11 cellular contexts compared by ENCODE assay signal in genomic region chr3:120432105-120432860, GRCh38. TPM values are rescaled to one million over a fixed set of nuclear protein-coding genes. Genes with fewer than 3 reads are reported as not detected.
DNase-seq lines count a peak whose midpoint lies in the region; ATAC-seq and TF ChIP-seq lines count a peak whose summit lies in the region.
"Had no signal": no experiment of that assay in that cellular context is flagged by ENCODE, and none has a peak within 500 bp of the region (broad histone marks: within the 10 kb centered on the region; RNA-seq: fewer than 3 reads in every experiment).

No MANE protein-coding gene starts in this region.

- H3K4ac ChIP-seq in neuronal stem cell (ENCODE audit: low read length) = no peak overlapping the region

- H3K4me2 ChIP-seq in neuronal stem cell (ENCODE audit: insufficient read depth, low read length, poor library complexity, severe bottlenecking) = no peak overlapping the region

- TF ChIP-seq EP300 in gastroesophageal sphincter (IDR thresholded peaks at IDR 0.05) = no peak

- no peak overlapping the region for H3K9ac ChIP-seq in neuronal stem cell (ENCODE audit: low read depth, low read length, poor library complexity)

- CTCF ChIA-PET in AG04450 (lab: Charles Lee) = interaction anchor here (0.6 to 2.8 kb wide), 6 partner anchors 8 to 135 kb away, joined by 3 to 24 read pairs (median 12); no protein-coding TSS in a partner anchor

- H2BK15ac ChIP-seq in neuronal stem cell (ENCODE audit: low read length) = no peak overlapping the region

- H3K23ac ChIP-seq in neuronal stem cell (ENCODE audit: low read depth, low read length, poor library complexity) = no peak overlapping the region

- no peak overlapping the region for H2AK5ac ChIP-seq in neuronal stem cell (ENCODE audit: low read depth, low read length)

- H3K79me1 ChIP-seq in neuronal stem cell (ENCODE audit: low read depth, low read length) = peaks cover 2% of the 10 kb centered on the region

- WGBS in gastroesophageal sphincter (ENCODE audit: low coverage in 1 of 2), 2 donors = 33 to 46% methylated on average over 4 of the region's 4 CpGs
- no CpG with 5 or more reads among the region's 4 CpGs for whole genome bisulfite sequencing in neuronal stem cell (ENCODE audit: extremely low coverage in 2 of 2, insufficient read length in 2 of 2, insufficient replicate concordance in 1 of 2), 2 donors
- 93 to 94% methylated on average over 4 of the region's 4 CpGs for WGBS in body of pancreas, 2 donors

- H2BK12ac ChIP-seq in neuronal stem cell (ENCODE audit: low read length) = no peak overlapping the region

- no peak for TF ChIP-seq CTCF in AG04450 (IDR thresholded peaks at IDR 0.05; ENCODE audit: low read depth, low read length)
- TF ChIP-seq CTCF in gastroesophageal sphincter (IDR thresholded peaks at IDR 0.05) = no peak
- no peak for TF ChIP-seq CTCF in body of pancreas (IDR thresholded peaks at IDR 0.05)

- H3K27ac ChIP-seq in AG04450 (ENCODE audit: low read depth, low read length) = peak overlapping the region; percentile 77
- peak overlapping the region; percentile 99 for H3K27ac ChIP-seq in SJSA1
- peak overlapping the region; percentile 70 to 91 (median 85) for H3K27ac ChIP-seq in gastroesophageal sphincter
- H3K27ac ChIP-seq in neuronal stem cell (replicated peaks; ENCODE audit: low read length) = peak overlapping the region; percentile 25
- no peak overlapping the region for H3K27ac ChIP-seq in body of pancreas
- H3K27ac ChIP-seq: RWPE1 had no signal

- H3K4me1 ChIP-seq in SJSA1 (replicated peaks) (peaks cover 98% of the 10 kb centered on the region), gastroesophageal sphincter (peaks cover 59 to 100% (median 78%) of the 10 kb centered on the region in 3 donors), neuronal stem cell (ENCODE audit: control insufficient read depth in 2 of 2, insufficient read depth in 1 of 2, low read depth in 1 of 2, low read length in 2 of 2) (peaks cover 11 to 19% of the 10 kb centered on the region in 2 donors), body of pancreas (peaks cover 6% of the 10 kb centered on the region)

- no peaks in the 10 kb centered on the region for H3K9me3 ChIP-seq in AG04450 (ENCODE audit: control insufficient read depth, insufficient read depth, low read length)
- H3K9me3 ChIP-seq in SJSA1 (replicated peaks) = no peaks in the 10 kb centered on the region
- H3K9me3 ChIP-seq in gastroesophageal sphincter = no peaks in the 10 kb centered on the region
- peaks cover 0 to 4% of the 10 kb centered on the region in 2 donors for H3K9me3 ChIP-seq in neuronal stem cell (replicated peaks in 1 of 2; ENCODE audit: control insufficient read depth in 2 of 2, insufficient read depth in 1 of 2, low read depth in 1 of 2, low read length in 2 of 2)
- no peaks in the 10 kb centered on the region for H3K9me3 ChIP-seq in body of pancreas

- no peak overlapping the region for H2BK5ac ChIP-seq in neuronal stem cell (ENCODE audit: low read length)

- no peak overlapping the region for H4K91ac ChIP-seq in neuronal stem cell (ENCODE audit: low read depth, low read length, poor library complexity)

- H3K14ac ChIP-seq in neuronal stem cell (ENCODE audit: low read length) = no peak overlapping the region

- no peak overlapping the region for H4K8ac ChIP-seq in neuronal stem cell (ENCODE audit: low read depth, low read length)

- POLR2A ChIA-PET in AG04450 (lab: Yijun Ruan, JAX) = interaction anchor here (1.0 to 1.4 kb wide), 6 partner anchors 11 to 127 kb away, joined by 3 to 8 read pairs (median 6); partner anchors contain the start of gene FSTL1

- H2AFZ ChIP-seq in neuronal stem cell (ENCODE audit: low read length) = peak overlapping the region; percentile 4

- H3K18ac ChIP-seq in neuronal stem cell (ENCODE audit: low read length) = no peak overlapping the region

- H3K27me3 ChIP-seq in AG04450 (ENCODE audit: control insufficient read depth, insufficient read depth, low read length) = no peaks in the 10 kb centered on the region
- H3K27me3 ChIP-seq in SJSA1 (replicated peaks) = no peaks in the 10 kb centered on the region
- no peaks in the 10 kb centered on the region for H3K27me3 ChIP-seq in gastroesophageal sphincter
- no peaks in the 10 kb centered on the region for H3K27me3 ChIP-seq in neuronal stem cell (ENCODE audit: control insufficient read depth in 3 of 3, insufficient read depth in 3 of 3, low read depth in 1 of 3, low read length in 3 of 3)
- no peaks in the 10 kb centered on the region for H3K27me3 ChIP-seq in body of pancreas

- intact Hi-C loops in body of pancreas (cut with DNase I) = no loop called here

- no peak for TF ChIP-seq POLR2A in gastroesophageal sphincter (IDR thresholded peaks at IDR 0.05)
- TF ChIP-seq POLR2A in body of pancreas (IDR thresholded peaks at IDR 0.05) = no peak

- H2BK120ac ChIP-seq in neuronal stem cell (ENCODE audit: low read depth, low read length) = no peak overlapping the region

- no peak overlapping the region for H3K4me3 ChIP-seq in AG04450 (ENCODE audit: low read depth, low read length)
- no peak overlapping the region for H3K4me3 ChIP-seq in SJSA1
- H3K4me3 ChIP-seq in gastroesophageal sphincter = no peak overlapping the region
- H3K4me3 ChIP-seq in neuronal stem cell (ENCODE audit: low read length in 2 of 2) = no peak overlapping the region
- H3K4me3 ChIP-seq in body of pancreas = no peak overlapping the region

- peaks cover 87% of the 10 kb centered on the region for H3K36me3 ChIP-seq in SJSA1
- H3K36me3 ChIP-seq in gastroesophageal sphincter = peaks cover 0 to 37% of the 10 kb centered on the region in 2 donors
- peaks cover 0 to 31% of the 10 kb centered on the region in 2 donors for H3K36me3 ChIP-seq in neuronal stem cell (replicated peaks in 1 of 2; ENCODE audit: control insufficient read depth in 2 of 2, insufficient read depth in 2 of 2, low read length in 2 of 2)
- H3K36me3 ChIP-seq in body of pancreas (replicated peaks in 1 of 2; ENCODE audit: insufficient read depth in 1 of 2, low read depth in 2 of 2) = no peaks in the 10 kb centered on the region

- ATAC-seq in gastroesophageal sphincter (peak; percentile 80), body of pancreas (no peak), GM18858 (IDR thresholded peaks at IDR 0.05; ENCODE audit: unreplicated experiment) (no peak), GM21390 (IDR thresholded peaks at IDR 0.05; ENCODE audit: unreplicated experiment) (no peak)

- DNase-seq in AG04450 (ENCODE audit: low read depth, low spot score) (peak; percentile 77), SJSA1 (ENCODE audit: low read depth in 1 of 2, low spot score in 2 of 2) (peak; percentile 88 to 95), neuronal stem cell (ENCODE audit: low spot score) (peak; percentile 63), NCI-H1417 treated with DMSO at 0.1 percent for 48 hours (lab: John Stamatoyannopoulos, UW) (no peak), body of pancreas (no peak)
- DNase-seq: mammary epithelial cell, NCI-H1694 treated with DMSO at 0.1 percent for 48 hours had no signal

RNA-seq across cellular contexts. Expression of gene FSTL1, which starts 18.5 kb away (rescaled TPM):
- polyA plus RNA-seq in AG04450 (2011; rRNA removed) = 1,126 and 1,300 TPM in 2 replicates
- 1,078 and 1,284 TPM in 2 replicates for polyA minus RNA-seq in AG04450 (2011; rRNA and poly(A)+ RNA removed)
- total RNA-seq in SJSA1 (2014; rRNA removed; shearing (Covaris generic)) = 1,346 and 1,532 TPM in 2 replicates
- total RNA-seq in gastroesophageal sphincter (1,000 to 10,000 TPM in 1 of 4 donors, 100 to 1,000 TPM in 3; 343 to 1,189 (median 766) TPM), body of pancreas (10 to 100 TPM; 55.0 to 82.2 TPM)
- polyA plus RNA-seq in neuronal stem cell (2013, experiment 1 of 2) = 246 TPM
- 254 TPM for polyA plus RNA-seq in neuronal stem cell (2013, experiment 2 of 2)

Comparison
In these comparisons a context has a peak if more than half of its experiments do, and no peak if none do; other contexts are left out.
1. DNase-seq: peak in AG04450 (single experiment), SJSA1 (2 of 2) and neuronal stem cell (single experiment); none in NCI-H1417 treated with DMSO at 0.1 percent for 48 hours (single experiment) and body of pancreas (0 of 4).
2. H3K27ac ChIP-seq: peak in AG04450 (single experiment), SJSA1 (single experiment), gastroesophageal sphincter (4 of 4) and neuronal stem cell (single experiment); none in body of pancreas (0 of 4).
3. RNA of gene FSTL1, which starts 18.5 kb away (total RNA-seq): 1,346 to 1,532 TPM in SJSA1 and 343 to 1,189 TPM in gastroesophageal sphincter; 55.0 to 82.2 TPM in body of pancreas; every median in the first group is over 4 times any median in the second.